Comparison of ENCODE assay signal across 9 cellular contexts in the genomic region with DNA sequence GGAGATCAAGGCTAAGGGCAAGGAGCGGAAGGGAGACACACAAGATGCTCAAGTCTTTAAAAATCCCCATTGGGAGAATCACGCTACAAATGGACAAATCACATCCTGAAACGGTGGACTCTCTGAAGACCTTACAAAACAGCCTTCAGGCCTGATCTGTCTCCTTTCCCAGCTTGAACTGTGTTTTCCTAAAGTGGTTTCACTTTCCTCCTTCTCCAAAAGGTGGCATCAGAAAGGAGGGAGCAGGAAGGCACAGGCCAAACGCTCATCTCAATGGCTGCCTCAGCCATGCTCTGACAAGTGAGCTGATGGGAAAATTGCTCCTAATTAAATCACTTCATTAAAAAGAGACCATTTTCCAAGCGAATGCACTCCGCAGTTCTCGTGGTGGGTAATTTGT. TPM values are rescaled to one million over a fixed set of nuclear protein-coding genes. Genes with fewer than 3 reads are reported as not detected.
DNase-seq lines count a peak whose midpoint lies in the region; ATAC-seq and TF ChIP-seq lines count a peak whose summit lies in the region.
"Had no signal": no experiment of that assay in that cellular context is flagged by ENCODE, and none has a peak within 500 bp of the region (broad histone marks: within the 10 kb centered on the region; RNA-seq: fewer than 3 reads in every experiment).

No MANE protein-coding gene starts in this region.

- TF ChIP-seq CTCF in 22Rv1 (IDR thresholded peaks at IDR 0.05) = peak; percentile 60
- TF ChIP-seq CTCF in GM10266 (IDR thresholded peaks at IDR 0.05; ENCODE audit: control insufficient read depth, insufficient read depth, low read depth, missing control alignments) = no peak
- no peak for TF ChIP-seq CTCF in omental fat pad (IDR thresholded peaks at IDR 0.05)

- no peak overlapping the region for H3K27ac ChIP-seq in 22Rv1

- DNase-seq in HPDE6-E6E7 (ENCODE audit: extremely low spot score) (peak; percentile 38), RPMI7951 (ENCODE audit: low read depth) (peak; percentile 85), head of caudate nucleus (peak in 37 of 42 donors; percentile 25 to 83 (median 54)), GM10266 (ENCODE audit: extremely low spot score) (no peak), CD1c-positive myeloid dendritic cell (ENCODE audit: extremely low spot score) (no peak), omental fat pad (ENCODE audit: low spot score) (no peak)

- ATAC-seq in HG03460 (IDR thresholded peaks at IDR 0.05; ENCODE audit: unreplicated experiment) (no peak), omental fat pad (ENCODE audit: low FRiP score) (no peak)
- ATAC-seq: stimulated activated memory B cell treated with anti-CD40 and anti-IgM and Interleukin-4, amounts not matched to agents 10 μg/mL and 1 μg/mL and 100 μg/mL, for 72 hours had no signal

- intact Hi-C loops in head of caudate nucleus (cut with DNase I) = no loop called here

RNA-seq across cellular contexts. Expression of gene UTP25, which starts 47.7 kb away (rescaled TPM):
- 5.3 and 7.0 TPM in 2 replicates for total RNA-seq in RPMI7951 (2014; rRNA removed; shearing (Covaris generic))
- total RNA-seq in omental fat pad = 10 to 100 TPM in 1 of 4 donors, 1 to 10 TPM in 3; 6.6 to 18.5 (median 9.2) TPM

Comparison
In these comparisons a context has a peak if more than half of its experiments do, and no peak if none do; other contexts are left out.
1. DNase-seq: peak in HPDE6-E6E7 (single experiment), RPMI7951 (single experiment) and head of caudate nucleus (37 of 42); none in GM10266 (single experiment), CD1c-positive myeloid dendritic cell (single experiment) and omental fat pad (single experiment).